4 cellular contexts compared by ENCODE assay signal in the genomic region with DNA sequence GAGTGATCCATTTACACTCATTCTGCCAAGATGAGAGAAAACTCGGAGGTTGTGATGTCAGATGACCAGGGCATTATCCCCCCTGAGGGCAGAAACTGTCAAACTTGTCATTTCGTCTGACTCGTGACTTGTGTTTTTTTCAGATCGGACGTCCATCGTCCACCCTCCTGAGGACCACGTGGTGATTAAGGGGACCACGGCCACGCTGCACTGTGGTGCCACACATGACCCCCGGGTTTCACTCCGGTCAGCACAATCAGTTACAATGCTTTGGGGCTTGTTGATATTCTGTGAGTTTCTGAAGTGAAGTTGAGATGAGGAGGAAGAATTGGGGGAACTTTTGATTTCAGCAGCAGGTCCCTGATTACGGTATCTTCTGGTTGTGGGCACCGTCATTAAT.
"Had no signal": no experiment of that assay in that cellular context is flagged by ENCODE, and none has a peak within 500 bp of the region (broad histone marks: within the 10 kb centered on the region; RNA-seq: fewer than 3 reads in every experiment).

No MANE protein-coding gene starts in this region.

- H3K36me3 Mint-ChIP-seq: IgD-negative memory B cell had no signal

- DNase-seq: IMR-90 had no signal

- H3K27ac Mint-ChIP-seq: IgD-negative memory B cell had no signal

- ATAC-seq: HepG2, K562 had no signal

- H3K4me3 Mint-ChIP-seq: IgD-negative memory B cell had no signal
